In genomic region chr2:200127852-200128251, GRCh38 we compare ENCODE assay signal across 20 cellular contexts.
DNase-seq lines count a peak whose midpoint lies in the region; ATAC-seq, FAIRE-seq and TF ChIP-seq lines count a peak whose summit lies in the region.
"Had no signal": no experiment of that assay in that cellular context is flagged by ENCODE, and none has a peak within 500 bp of the region (broad histone marks: within the 10 kb centered on the region; RNA-seq: fewer than 3 reads in every experiment).

No MANE protein-coding gene starts in this region.

- no peak overlapping the region for H2BK12ac ChIP-seq in neuronal stem cell (ENCODE audit: low read length)

- H4K8ac ChIP-seq in neuronal stem cell (ENCODE audit: low read depth, low read length), result no peak overlapping the region

- no peaks in the 10 kb centered on the region for H3K79me2 ChIP-seq in PC-9 (ENCODE audit: low read depth)

- POLR2A ChIA-PET in Panc1 (lab: Charles Lee), result no interaction called here
- POLR2A ChIA-PET in PC-9 (lab: Charles Lee; ENCODE audit: unreplicated experiment), result no interaction called here

- H3K4me1 ChIP-seq in Panc1 (ENCODE audit: control insufficient read depth, insufficient read depth, low read length) (no peaks in the 10 kb centered on the region), neuronal stem cell (ENCODE audit: control insufficient read depth in 2 of 2, insufficient read depth in 1 of 2, low read depth in 1 of 2, low read length in 2 of 2) (peaks cover 0 to 5% of the 10 kb centered on the region in 2 donors), body of pancreas (peaks cover 8% of the 10 kb centered on the region), PC-9 (replicated peaks; ENCODE audit: insufficient read depth) (peaks cover 39% of the 10 kb centered on the region)
- H3K4me1 ChIP-seq: gastrocnemius medialis, HAP-1, left lung had no signal

- no peak overlapping the region for H2AK5ac ChIP-seq in neuronal stem cell (ENCODE audit: low read depth, low read length)

- BruUV-seq in Panc1 (replicated peaks; lab: Mats Ljungman, UMichigan), result no TSS peak
- no TSS peak for BruUV-seq in PC-9 (replicated peaks; lab: Mats Ljungman, UMichigan)

- ATAC-seq in Panc1 (no peak), body of pancreas (no peak)
- ATAC-seq: gastrocnemius medialis; left lung; stimulated activated naive CD8-positive, alpha-beta T cell treated with anti-CD3 and anti-CD28 coated beads, Interleukin-15, amount 100 ng/mL, for 72 hours had no signal

- no peak for FAIRE-seq in GM12892 (lab: Jason Lieb, UNC)
- FAIRE-seq: A549, bronchial epithelial cell, urothelium cell line had no signal

- H2BK15ac ChIP-seq in neuronal stem cell (ENCODE audit: low read length), result no peak overlapping the region

- H3K14ac ChIP-seq in neuronal stem cell (ENCODE audit: low read length), result no peak overlapping the region

- TF ChIP-seq CTCF in AG09309 (IDR thresholded peaks at IDR 0.05; ENCODE audit: control insufficient read depth, insufficient read depth, low read depth, low read length, missing control alignments), result peak; percentile 33
- peak; percentile 19; the same call in 1 of the 2 replicates for TF ChIP-seq CTCF in Panc1 (IDR thresholded peaks at IDR 0.05)
- TF ChIP-seq CTCF in body of pancreas (IDR thresholded peaks at IDR 0.05), result no peak
- no peak for TF ChIP-seq CTCF in PC-9 (conservative IDR thresholded peaks at IDR 0.05)

- no peak overlapping the region for H2BK5ac ChIP-seq in neuronal stem cell (ENCODE audit: low read length)

- in situ Hi-C loops in Panc1 (cut with HindIII; ENCODE audit: low pct_unique_long_range_greater_than_20kb, low sequenced_read_pairs), result no loop called here

- peak overlapping the region; percentile 60 for H2AFZ ChIP-seq in neuronal stem cell (ENCODE audit: low read length)
- no peak overlapping the region for H2AFZ ChIP-seq in PC-9

- H3K79me1 ChIP-seq in neuronal stem cell (ENCODE audit: low read depth, low read length), result no peaks in the 10 kb centered on the region

- no peak overlapping the region for H3K4ac ChIP-seq in neuronal stem cell (ENCODE audit: low read length)

- no peaks in the 10 kb centered on the region for H3K9me2 ChIP-seq in PC-9 (ENCODE audit: insufficient read depth)

- no peaks in the 10 kb centered on the region for H4K20me1 ChIP-seq in PC-9 (ENCODE audit: insufficient read depth)

- no peak overlapping the region for H3K4me2 ChIP-seq in neuronal stem cell (ENCODE audit: insufficient read depth, low read length, poor library complexity, severe bottlenecking)
- no peak overlapping the region for H3K4me2 ChIP-seq in PC-9
- H3K4me2 ChIP-seq: A549 had no signal

- no peak overlapping the region for H3K18ac ChIP-seq in neuronal stem cell (ENCODE audit: low read length)

- H3K9me3 ChIP-seq in Panc1 (ENCODE audit: control insufficient read depth, insufficient read depth, low read depth, low read length) (no peaks in the 10 kb centered on the region), neuronal stem cell (replicated peaks in 1 of 2; ENCODE audit: control insufficient read depth in 2 of 2, insufficient read depth in 1 of 2, low read depth in 1 of 2, low read length in 2 of 2) (no peaks in the 10 kb centered on the region), body of pancreas (no peaks in the 10 kb centered on the region), PC-9 (ENCODE audit: insufficient read depth, low read depth) (peaks cover 5% of the 10 kb centered on the region; the same call in 1 of the 2 replicates)
- H3K9me3 ChIP-seq: A549, gastrocnemius medialis, HAP-1, left lung had no signal

- no peak overlapping the region for H3K23ac ChIP-seq in neuronal stem cell (ENCODE audit: low read depth, low read length, poor library complexity)

- H3K36me3 ChIP-seq in Panc1 (ENCODE audit: control insufficient read depth, insufficient read depth, low read length) (no peaks in the 10 kb centered on the region), neuronal stem cell (replicated peaks in 1 of 2; ENCODE audit: control insufficient read depth in 2 of 2, insufficient read depth in 2 of 2, low read length in 2 of 2) (no peaks in the 10 kb centered on the region), body of pancreas (replicated peaks in 1 of 2; ENCODE audit: insufficient read depth in 1 of 2, low read depth in 2 of 2) (no peaks in the 10 kb centered on the region), PC-9 (ENCODE audit: low read depth) (no peaks in the 10 kb centered on the region)
- H3K36me3 ChIP-seq: gastrocnemius medialis, HAP-1, left lung had no signal

- H3K4me3 ChIP-seq in AG09309 (ENCODE audit: control insufficient read depth, low read depth, low read length), result no peak overlapping the region
- no peak overlapping the region for H3K4me3 ChIP-seq in Panc1 (ENCODE audit: low read depth in 2 of 2, low read length in 2 of 2)
- H3K4me3 ChIP-seq in neuronal stem cell (ENCODE audit: low read length in 2 of 2), result no peak overlapping the region
- no peak overlapping the region for H3K4me3 ChIP-seq in body of pancreas
- no peak overlapping the region for H3K4me3 ChIP-seq in PC-9
- H3K4me3 ChIP-seq: A549, gastrocnemius medialis, HAP-1, left lung had no signal

- H3K27me3 ChIP-seq in Panc1 (ENCODE audit: control insufficient read depth, insufficient read depth, low read length) (no peaks in the 10 kb centered on the region), neuronal stem cell (ENCODE audit: control insufficient read depth in 3 of 3, insufficient read depth in 3 of 3, low read depth in 1 of 3, low read length in 3 of 3) (no peaks in the 10 kb centered on the region), body of pancreas (no peaks in the 10 kb centered on the region), PC-9 (ENCODE audit: insufficient read depth, low read depth) (no peaks in the 10 kb centered on the region)
- H3K27me3 ChIP-seq: gastrocnemius medialis, left lung had no signal

- H3F3A ChIP-seq in PC-9 (ENCODE audit: insufficient read depth, low read depth), result no peaks in the 10 kb centered on the region; the same call in 1 of the 2 replicates

- no peak overlapping the region for H4K91ac ChIP-seq in neuronal stem cell (ENCODE audit: low read depth, low read length, poor library complexity)

- H3K27ac ChIP-seq in Panc1 (ENCODE audit: low read length) (no peak overlapping the region), neuronal stem cell (replicated peaks; ENCODE audit: low read length) (no peak overlapping the region), body of pancreas (no peak overlapping the region), PC-9 (no peak overlapping the region)
- H3K27ac ChIP-seq: gastrocnemius medialis, left lung had no signal

- CTCF ChIA-PET in Panc1 (lab: Charles Lee), result no interaction called here
- CTCF ChIA-PET in PC-9 (lab: Charles Lee), result no interaction called here

- TF ChIP-seq POLR2A in body of pancreas (IDR thresholded peaks at IDR 0.05) (no peak), GM12892 (IDR thresholded peaks at IDR 0.05; ENCODE audit: low read depth, low read length) (no peak)

- no peak overlapping the region for H3K9ac ChIP-seq in neuronal stem cell (ENCODE audit: low read depth, low read length, poor library complexity)

- DNase-seq in AG09309 (ENCODE audit: low read depth) (peak; percentile 47), Panc1 (ENCODE audit: low read depth, low spot score) (no peak), fibroblast of peridontal ligament (ENCODE audit: extremely low read depth) (peak; percentile 95), neuronal stem cell (ENCODE audit: low spot score) (no peak), T-helper 2 cell (no peak), body of pancreas (no peak), PC-9 (no peak), GM12892 (ENCODE audit: insufficient read length) (no peak)
- DNase-seq: activated CD4-positive, alpha-beta T cell treated with anti-CD3 and anti-CD28 coated beads for 48 hours; activated naive CD4-positive, alpha-beta T cell treated with anti-CD3 and anti-CD28 coated beads for 36 hours; effector memory CD4-positive, alpha-beta T cell; gastrocnemius medialis; left lung; NCI-H187 treated with DMSO at 0.1 percent for 48 hours; NCI-H510A; stimulated activated naive CD8-positive, alpha-beta T cell treated with anti-CD3 and anti-CD28 coated beads, Interleukin-15, amount 100 ng/mL, for 72 hours had no signal

- no peak overlapping the region for H2BK120ac ChIP-seq in neuronal stem cell (ENCODE audit: low read depth, low read length)

- intact Hi-C loops in Panc1 (cut with micrococcal nuclease; ENCODE audit: unreplicated experiment) (no loop called here), body of pancreas (cut with DNase I) (no loop called here), PC-9 (cut with micrococcal nuclease; ENCODE audit: unreplicated experiment) (no loop called here)

Comparison
In these comparisons a context has a peak if more than half of its experiments do, and no peak if none do; other contexts are left out.
1. DNase-seq: peak in AG09309 (single experiment) and fibroblast of peridontal ligament (single experiment); none in Panc1 (single experiment), neuronal stem cell (single experiment), T-helper 2 cell (0 of 5), body of pancreas (0 of 4), PC-9 (0 of 2) and GM12892 (single experiment).
2. CTCF ChIP-seq: peak in AG09309 (single experiment) and Panc1 (single experiment); none in body of pancreas (0 of 7) and PC-9 (single experiment).